ENCODE assay signal across 8 cellular contexts in the genomic region with DNA sequence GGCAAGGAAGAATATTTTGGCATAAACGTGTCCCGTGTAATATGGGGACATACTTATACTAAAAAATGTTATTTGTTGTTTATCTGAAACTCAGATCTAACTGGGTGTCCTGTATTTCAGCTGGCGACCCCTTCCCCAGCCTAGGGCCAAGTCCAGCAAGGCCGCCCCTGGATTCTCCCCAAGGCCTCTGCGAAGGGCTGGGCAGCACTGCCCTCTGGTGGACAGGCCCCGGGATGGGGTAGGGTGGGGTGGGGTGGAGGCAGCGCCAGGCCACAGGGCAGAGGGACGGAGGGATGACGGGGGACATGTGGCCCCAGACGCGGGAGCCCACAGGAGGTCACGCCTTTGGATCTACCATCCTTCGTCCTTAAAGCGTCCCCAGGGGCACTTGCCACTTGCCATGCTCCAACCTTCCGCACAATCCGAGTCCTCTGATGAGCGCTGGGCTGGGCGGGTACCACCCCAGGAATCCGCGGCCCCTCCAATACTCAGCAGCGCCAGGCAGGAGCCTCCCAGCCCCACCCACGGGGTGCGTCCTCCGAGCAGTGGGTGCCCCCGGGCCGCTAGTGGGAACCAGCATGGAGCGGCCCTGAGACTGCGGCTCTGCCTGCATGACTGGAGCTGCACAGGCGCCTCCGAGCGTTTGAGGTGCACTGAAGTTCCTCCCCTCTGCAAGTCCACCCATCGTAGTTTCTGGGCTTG. TPM values are rescaled to one million over a fixed set of nuclear protein-coding genes. Genes with fewer than 3 reads are reported as not detected.
A peak's percentile ranks its signal among the peaks of the same experiment; 100 is the strongest.
DNase-seq lines count a peak whose midpoint lies in the region; ATAC-seq and TF ChIP-seq lines count a peak whose summit lies in the region.

No MANE protein-coding gene starts in this region.

- H3K27ac ChIP-seq in lung (ENCODE audit: low read depth in 1 of 2, low read length in 1 of 2), result peak overlapping the region in 1 of 2 donors; percentile 47

- H3K4me3 ChIP-seq in cardiac fibroblast (replicated peaks in 1 of 2; ENCODE audit: low read depth in 2 of 2, low read length in 2 of 2) (no peak overlapping the region), lung (no peak overlapping the region)

- peak; percentile 54 for DNase-seq in stimulated activated CD4-positive, alpha-beta T cell treated with anti-CD3 and anti-CD28 coated beads, Interleukin-15, amount 100 ng/mL, for 24 hours
- no peak for DNase-seq in stimulated activated CD4-positive, alpha-beta T cell treated with anti-CD3 and anti-CD28 coated beads, Interleukin-4, amount 100 ng/mL, for 4 hours
- DNase-seq in NOMO-1 treated with dmso at 0.1 percent for 144 hours (lab: John Stamatoyannopoulos, UW; ENCODE audit: unreplicated experiment), result peak; percentile 47
- peak; percentile 52 to 56 for DNase-seq in cardiac fibroblast (ENCODE audit: low read depth in 2 of 2)
- DNase-seq in lung (ENCODE audit: low spot score), result peak; percentile 76

- no peaks in the 10 kb centered on the region for H3K36me3 ChIP-seq in lung (ENCODE audit: control insufficient read depth in 2 of 2, insufficient read depth in 2 of 2, low read length in 2 of 2)

- WGBS in lung, 2 donors, result 39 to 46% methylated on average over 32 of the region's 32 CpGs

- no peak for ATAC-seq in lung (ENCODE audit: insufficient read depth, low FRiP score)
- ATAC-seq in HG02870 (IDR thresholded peaks at IDR 0.05; ENCODE audit: unreplicated experiment), result no peak
- ATAC-seq in HG03280 (IDR thresholded peaks at IDR 0.05; ENCODE audit: unreplicated experiment), result no peak
- no peak for ATAC-seq in HG02678 (IDR thresholded peaks at IDR 0.05; ENCODE audit: unreplicated experiment)

- H3K4me1 ChIP-seq in lung (ENCODE audit: control insufficient read depth in 2 of 2, insufficient read depth in 2 of 2, low read length in 2 of 2), result peaks cover 0 to 17% of the 10 kb centered on the region in 2 donors

- peak; percentile 89 for TF ChIP-seq CTCF in cardiac fibroblast (IDR thresholded peaks at IDR 0.05; ENCODE audit: low read depth, low read length)
- TF ChIP-seq CTCF in lung (IDR thresholded peaks at IDR 0.05; ENCODE audit: control extremely low read depth, extremely low read depth), result peak; percentile 31

- no peaks in the 10 kb centered on the region for H3K27me3 ChIP-seq in lung (ENCODE audit: control insufficient read depth, insufficient read depth)

- no peaks in the 10 kb centered on the region for H3K9me3 ChIP-seq in lung (ENCODE audit: control insufficient read depth in 2 of 2, insufficient read depth in 1 of 2, low read length in 1 of 2)

RNA-seq across cellular contexts. Expression of gene AGPAT2, which starts 7.1 kb away (rescaled TPM):
- 100 to 1,000 TPM in 1 of 2 donors, 10 to 100 TPM in 1; 81.7 to 184 TPM for total RNA-seq in lung
- 100 to 1,000 TPM; 169 to 277 TPM for polyA plus RNA-seq in lung

RNA-seq across cellular contexts. Expression of gene DIPK1B, which starts 18.1 kb away (rescaled TPM):
- total RNA-seq in lung, result 10 to 100 TPM; 14.5 to 26.7 TPM
- polyA plus RNA-seq in lung, result 10 to 100 TPM; 12.5 to 13.3 TPM

RNA-seq across cellular contexts. Expression of gene EGFL7, which starts 31.6 kb away (rescaled TPM):
- 100 to 1,000 TPM; 128 to 177 TPM for total RNA-seq in lung
- 100 to 1,000 TPM; 275 to 379 TPM for polyA plus RNA-seq in lung

RNA-seq across cellular contexts. Expression of gene LCN10, which starts 48.4 kb away (rescaled TPM):
- 1 to 10 TPM in 1 of 2 donors, not detected in 1; 4.7 TPM for total RNA-seq in lung
- 1 to 10 TPM in 1 of 2 donors, under 1 TPM in 1; 0.72 to 6.4 TPM for polyA plus RNA-seq in lung

RNA-seq across cellular contexts. Expression of gene LCN6, which starts 54.0 kb away (rescaled TPM):
- 1 to 10 TPM in 1 of 2 donors, not detected in 1; 8.6 TPM for total RNA-seq in lung
- 10 to 100 TPM in 1 of 2 donors, 1 to 10 TPM in 1; 1.4 to 12.3 TPM for polyA plus RNA-seq in lung

Comparison
In these comparisons a context has a peak if more than half of its experiments do, and no peak if none do; other contexts are left out.
1. DNase-seq: peak in stimulated activated CD4-positive, alpha-beta T cell treated with anti-CD3 and anti-CD28 coated beads, Interleukin-15, amount 100 ng/mL, for 24 hours (single experiment), NOMO-1 treated with dmso at 0.1 percent for 144 hours (single experiment), cardiac fibroblast (2 of 2) and lung (single experiment); none in stimulated activated CD4-positive, alpha-beta T cell treated with anti-CD3 and anti-CD28 coated beads, Interleukin-4, amount 100 ng/mL, for 4 hours (0 of 2).